ENCODE assay signal across 28 cellular contexts in genomic region chr11:6327806-6328205, GRCh38. TPM values are rescaled to one million over a fixed set of nuclear protein-coding genes. Genes with fewer than 3 reads are reported as not detected.
A peak's percentile ranks its signal among the peaks of the same experiment; 100 is the strongest.
DNase-seq lines count a peak whose midpoint lies in the region; ATAC-seq, FAIRE-seq and TF ChIP-seq lines count a peak whose summit lies in the region.
"Had no signal": no experiment of that assay in that cellular context is flagged by ENCODE, and none has a peak within 500 bp of the region (broad histone marks: within the 10 kb centered on the region; RNA-seq: fewer than 3 reads in every experiment).

No MANE protein-coding gene starts in this region.

- H3F3A ChIP-seq in GM23338 (replicated peaks; ENCODE audit: low read depth), result no peaks in the 10 kb centered on the region

- peaks cover 42% of the 10 kb centered on the region for H3K4me1 Mint-ChIP-seq in GM23338
- H3K4me1 Mint-ChIP-seq in astrocyte (ENCODE audit: low read depth, unreplicated experiment), result peaks cover 8% of the 10 kb centered on the region
- peaks cover 50% of the 10 kb centered on the region for H3K4me1 Mint-ChIP-seq in endothelial cell (ENCODE audit: unreplicated experiment)
- H3K4me1 Mint-ChIP-seq: CD8-positive, alpha-beta memory T cell had no signal

- H3K9ac ChIP-seq in astrocyte (ENCODE audit: low read length), result no peak overlapping the region
- H3K9ac ChIP-seq: BLaER1 treated with 17β-estradiol and CSF1 and Interleukin-3, amounts not matched to agents 10 nM and 100 nM; GM23248 had no signal

- in situ Hi-C loops in KBM-7 (cut with MboI; ENCODE audit: low pct_unique_long_range_greater_than_20kb, low sequenced_read_pairs), result loop anchor here (25.0 kb wide), 1 partner anchor 291 kb away; the partner anchor contains the start of gene OR56A1

- H3K36me3 ChIP-seq in GM23338 (ENCODE audit: insufficient read depth) (no peaks in the 10 kb centered on the region), astrocyte (ENCODE audit: insufficient read depth, low read length) (no peaks in the 10 kb centered on the region), osteoblast (ENCODE audit: insufficient read depth, low read length) (no peaks in the 10 kb centered on the region)
- H3K36me3 ChIP-seq: BE2C; BLaER1 treated with 17β-estradiol and CSF1 and Interleukin-3, amounts not matched to agents 10 nM and 100 nM; HAP-1 had no signal

- peaks cover 49% of the 10 kb centered on the region for H3K4me1 ChIP-seq in GM23338 (ENCODE audit: insufficient read depth)
- no peaks in the 10 kb centered on the region for H3K4me1 ChIP-seq in astrocyte (ENCODE audit: insufficient read depth, low read length)
- peaks cover 27% of the 10 kb centered on the region for H3K4me1 ChIP-seq in osteoblast (ENCODE audit: insufficient read depth, low read length)
- H3K4me1 ChIP-seq: A549, BE2C, HAP-1 had no signal

- H3K9me2 ChIP-seq in GM23338 (ENCODE audit: insufficient read depth), result 0 out of 2 replicates have a peak, but pooled peaks cover 3% of the 10 kb centered on the region

- H3K79me2 ChIP-seq in GM23338 (replicated peaks; ENCODE audit: insufficient read depth) (no peaks in the 10 kb centered on the region), astrocyte (ENCODE audit: insufficient read depth, low read length) (no peaks in the 10 kb centered on the region), osteoblast (ENCODE audit: insufficient read depth, low read length) (no peaks in the 10 kb centered on the region)

- H3K27me3 Mint-ChIP-seq in GM23338 (ENCODE audit: insufficient read depth, low read depth, poor library complexity) (no peaks in the 10 kb centered on the region), astrocyte (ENCODE audit: low read depth, unreplicated experiment) (no peaks in the 10 kb centered on the region), endothelial cell (ENCODE audit: unreplicated experiment) (no peaks in the 10 kb centered on the region)

- no peak for DNase-seq in GM23338 (ENCODE audit: low spot score)
- DNase-seq in astrocyte (ENCODE audit: low read depth), result peak; percentile 60
- no peak for DNase-seq in endothelial cell (ENCODE audit: low spot score)
- no peak for DNase-seq in osteoblast (ENCODE audit: insufficient read length, low spot score, missing footprints)
- DNase-seq in activated CD8-positive, alpha-beta memory T cell treated with anti-CD3 and anti-CD28 coated beads, Interleukin-2, amount 50 U/mL, for 4 hours, result no peak
- DNase-seq in iPS-NIHi11 (ENCODE audit: low spot score), result no peak
- DNase-seq in KBM-7, result no peak
- DNase-seq in iPS-NIHi7 (ENCODE audit: extremely low spot score), result no peak
- DNase-seq: 8988T; ACHN; AML-193; BE2C; CD4-positive, alpha-beta T cell; CD8-positive, alpha-beta memory T cell; DMS 273 treated with DMSO at 0.1 percent for 48 hours; DMS79; EL; GDM1; HFFc6 had no signal

- H3K27me3 ChIP-seq in GM23338 (ENCODE audit: insufficient read depth) (no peaks in the 10 kb centered on the region), astrocyte (ENCODE audit: insufficient read depth, low read length) (no peaks in the 10 kb centered on the region), osteoblast (ENCODE audit: insufficient read depth, low read length) (no peaks in the 10 kb centered on the region)
- H3K27me3 ChIP-seq: BE2C; BLaER1 treated with 17β-estradiol and CSF1 and Interleukin-3, amounts not matched to agents 10 nM and 100 nM had no signal

- H3K9me3 Mint-ChIP-seq in GM23338, result no peaks in the 10 kb centered on the region
- H3K9me3 Mint-ChIP-seq in astrocyte (ENCODE audit: unreplicated experiment), result no peaks in the 10 kb centered on the region
- no peaks in the 10 kb centered on the region for H3K9me3 Mint-ChIP-seq in endothelial cell (ENCODE audit: unreplicated experiment)
- H3K9me3 Mint-ChIP-seq: CD4-positive, alpha-beta T cell; CD8-positive, alpha-beta memory T cell; HFFc6 had no signal

- H3K27ac Mint-ChIP-seq in GM23338 (no peak overlapping the region), astrocyte (ENCODE audit: unreplicated experiment) (no peak overlapping the region), endothelial cell (ENCODE audit: unreplicated experiment) (peak overlapping the region; percentile 97)
- H3K27ac Mint-ChIP-seq: CD4-positive, alpha-beta T cell; CD8-positive, alpha-beta memory T cell; HFFc6 had no signal

- no peak for FAIRE-seq in astrocyte (lab: Jason Lieb, UNC)
- FAIRE-seq: A549, D721Med, GM12878, GM19239, H54 had no signal

- H4K20me1 ChIP-seq in GM23338 (replicated peaks; ENCODE audit: insufficient read depth), result no peaks in the 10 kb centered on the region
- H4K20me1 ChIP-seq in astrocyte (ENCODE audit: insufficient read depth, low read length), result no peaks in the 10 kb centered on the region
- no peaks in the 10 kb centered on the region for H4K20me1 ChIP-seq in osteoblast (ENCODE audit: insufficient read depth, low read length)
- H4K20me1 ChIP-seq: BLaER1 treated with 17β-estradiol and CSF1 and Interleukin-3, amounts not matched to agents 10 nM and 100 nM had no signal

- H2AFZ ChIP-seq in GM23338 (no peak overlapping the region), astrocyte (ENCODE audit: low read depth, low read length) (no peak overlapping the region), osteoblast (ENCODE audit: low read length) (no peak overlapping the region)
- H2AFZ ChIP-seq: GM23248 had no signal

- H3K36me3 Mint-ChIP-seq in GM23338 (ENCODE audit: low read depth) (no peaks in the 10 kb centered on the region), astrocyte (ENCODE audit: low read depth, unreplicated experiment) (no peaks in the 10 kb centered on the region), endothelial cell (ENCODE audit: low read depth, unreplicated experiment) (no peaks in the 10 kb centered on the region)
- H3K36me3 Mint-ChIP-seq: CD14-positive monocyte; CD8-positive, alpha-beta memory T cell had no signal

- H3K4me2 ChIP-seq in GM23338, result peak overlapping the region; percentile 1; the same call in 1 of the 2 replicates
- H3K4me2 ChIP-seq in astrocyte (ENCODE audit: low read length), result no peak overlapping the region
- H3K4me2 ChIP-seq in osteoblast (ENCODE audit: insufficient read depth, low read length), result peak overlapping the region; percentile 52
- H3K4me2 ChIP-seq: A549; BLaER1 treated with 17β-estradiol and CSF1 and Interleukin-3, amounts not matched to agents 10 nM and 100 nM had no signal

- H3K4me3 ChIP-seq in GM23338, result no peak overlapping the region
- H3K4me3 ChIP-seq in astrocyte (ENCODE audit: insufficient read depth, low read depth, low read length), result no peak overlapping the region
- H3K4me3 ChIP-seq in osteoblast (ENCODE audit: insufficient read depth, low read length), result no peak overlapping the region
- H3K4me3 ChIP-seq: A549; BLaER1 treated with 17β-estradiol and CSF1 and Interleukin-3, amounts not matched to agents 10 nM and 100 nM; GM12878; GM23248; HAP-1 had no signal

- no peak for TF ChIP-seq CTCF in GM23338 (conservative IDR thresholded peaks at IDR 0.05; ENCODE audit: low read depth in 2 of 2)
- TF ChIP-seq CTCF in astrocyte (IDR thresholded peaks at IDR 0.05; ENCODE audit: insufficient read depth, low read depth, low read length), result no peak
- TF ChIP-seq CTCF in endothelial cell (IDR thresholded peaks at IDR 0.05; ENCODE audit: unreplicated experiment), result no peak
- no peak for TF ChIP-seq CTCF in osteoblast (IDR thresholded peaks at IDR 0.05; ENCODE audit: extremely low read depth, low read depth, low read length)

- H3K4me3 Mint-ChIP-seq in GM23338 (no peak overlapping the region), astrocyte (ENCODE audit: unreplicated experiment) (no peak overlapping the region), endothelial cell (ENCODE audit: unreplicated experiment) (peak overlapping the region; percentile 17)
- H3K4me3 Mint-ChIP-seq: CD4-positive, alpha-beta T cell; CD8-positive, alpha-beta memory T cell; HFFc6 had no signal

- H3K27ac ChIP-seq in GM23338 (ENCODE audit: low read depth), result no peak overlapping the region
- no peak overlapping the region for H3K27ac ChIP-seq in astrocyte (ENCODE audit: low read depth, low read length)
- no peak overlapping the region for H3K27ac ChIP-seq in osteoblast (ENCODE audit: low read depth, low read length)
- H3K27ac ChIP-seq: A549; BLaER1 treated with 17β-estradiol and CSF1 and Interleukin-3, amounts not matched to agents 10 nM and 100 nM; GM23248 had no signal

- ATAC-seq in GM23338, result no peak
- ATAC-seq: A549, GM12878 had no signal

- H3K9me3 ChIP-seq in astrocyte (ENCODE audit: insufficient read depth, low read depth, low read length) (no peaks in the 10 kb centered on the region), osteoblast (ENCODE audit: low read depth, low read length) (no peaks in the 10 kb centered on the region)
- H3K9me3 ChIP-seq: A549; BE2C; BLaER1 treated with 17β-estradiol and CSF1 and Interleukin-3, amounts not matched to agents 10 nM and 100 nM; HAP-1 had no signal

TF ChIP-seq in GM23338, 12 proteins besides CTCF, POLR2A, EP300 and RAD21:
- no peak for TF ChIP-seq EZH2phosphoT487 (IDR thresholded peaks at IDR 0.05; ENCODE audit: unreplicated experiment)
- no peak for TF ChIP-seq CREB1 (CRISPR knock-in tag; IDR thresholded peaks at IDR 0.05; ENCODE audit: low read depth)
- no peak for TF ChIP-seq NANOG (IDR thresholded peaks at IDR 0.05; ENCODE audit: borderline replicate concordance)

RNA-seq across cellular contexts. Expression of gene CAVIN3, which starts 7.5 kb away (rescaled TPM):
- total RNA-seq in GM23338 (2014; rRNA removed; shearing (Covaris generic)), result 34.2 and 41.3 TPM in 2 replicates
- 32.9 and 33.2 TPM in 2 replicates for polyA plus RNA-seq in GM23338 (2016; fragmentation: Nextera tagmentation; extraction: Ambion mirVana)
- 51.0 and 57.3 TPM in 2 replicates for total RNA-seq in astrocyte
- 91.0 TPM for total RNA-seq in endothelial cell (ENCODE audit: unreplicated experiment)
- 271 and 314 TPM in 2 replicates for total RNA-seq in osteoblast
- polyA plus RNA-seq: CD8-positive, alpha-beta memory T cell had no signal
